29 cellular contexts compared by ENCODE assay signal in the genomic region with DNA sequence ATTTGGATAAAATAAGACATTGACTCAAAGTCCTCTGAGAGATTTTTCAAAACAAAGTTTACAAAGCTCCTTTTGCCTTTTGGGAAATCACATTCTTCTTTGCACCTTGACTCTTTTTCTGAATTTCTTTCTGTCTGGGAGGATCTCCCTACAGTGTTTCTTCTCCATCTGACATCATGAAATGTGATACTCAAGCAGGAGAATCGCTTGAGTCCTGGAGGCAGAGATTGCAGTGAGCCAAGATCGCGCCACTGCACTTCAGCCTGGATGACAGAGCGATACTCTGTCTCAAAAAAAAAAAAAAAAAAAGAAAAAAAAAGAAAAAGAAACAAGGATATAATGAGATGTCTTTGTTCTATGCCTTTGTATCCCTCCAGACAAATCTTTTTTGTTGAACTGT. TPM values are rescaled to one million over a fixed set of nuclear protein-coding genes. Genes with fewer than 3 reads are reported as not detected.
"Had no signal": no experiment of that assay in that cellular context is flagged by ENCODE, and none has a peak within 500 bp of the region (broad histone marks: within the 10 kb centered on the region; RNA-seq: fewer than 3 reads in every experiment).

No MANE protein-coding gene starts in this region.

- H3K36me3 Mint-ChIP-seq: activated naive CD8-positive, alpha-beta T cell treated with anti-CD3 and anti-CD28 coated beads, Interleukin-2, amount 10 ng/mL, durations not matched to agents 7 days and 5 days; brain; stimulated activated effector memory CD8-positive, alpha-beta T cell treated with anti-CD3 and anti-CD28 coated beads, Interleukin-12 subunit alpha, Interleukin-12 subunit beta, amount 100 ng/mL, for 72 hours had no signal

- ATAC-seq: esophagus mucosa; heart right ventricle; left lung; lower lobe of right lung; pancreas; psoas muscle; stimulated activated effector memory CD8-positive, alpha-beta T cell treated with anti-CD3 and anti-CD28 coated beads, Interleukin-12 subunit alpha, Interleukin-12 subunit beta, amount 100 ng/mL, for 72 hours; upper lobe of right lung had no signal

- H3K27me3 Mint-ChIP-seq: activated naive CD8-positive, alpha-beta T cell treated with anti-CD3 and anti-CD28 coated beads, Interleukin-2, amount 10 ng/mL, durations not matched to agents 7 days and 5 days; brain had no signal

- H3K27ac Mint-ChIP-seq: activated naive CD4-positive, alpha-beta T cell treated with anti-CD3 and anti-CD28 coated beads for 36 hours; activated naive CD8-positive, alpha-beta T cell treated with anti-CD3 and anti-CD28 coated beads, Interleukin-2, amount 10 ng/mL, durations not matched to agents 7 days and 5 days; activated T-helper 1 cell treated with anti-CD3 and anti-CD28 coated beads, Interleukin-12 subunit alpha, Interleukin-12 subunit beta, Interleukin-2, Interleukin-4 antibody, amounts not matched to agents 30 ng/mL and 10 ng/mL and 1 ng/mL, durations not matched to agents 14 hours and 24 hours and 36 hours; brain; nephron; stimulated activated effector memory CD8-positive, alpha-beta T cell treated with anti-CD3 and anti-CD28 coated beads, Interleukin-12 subunit alpha, Interleukin-12 subunit beta, amount 100 ng/mL, for 72 hours; stimulated activated naive CD8-positive, alpha-beta T cell treated with anti-CD3 and anti-CD28 coated beads, Interleukin-15, Interleukin-2, amounts not matched to agents 100 ng/mL and 50 ng/mL, for 24 hours had no signal

- H3K4me1 Mint-ChIP-seq: activated naive CD8-positive, alpha-beta T cell treated with anti-CD3 and anti-CD28 coated beads, Interleukin-2, amount 10 ng/mL, durations not matched to agents 7 days and 5 days; brain; nephron; stimulated activated effector memory CD8-positive, alpha-beta T cell treated with anti-CD3 and anti-CD28 coated beads, Interleukin-12 subunit alpha, Interleukin-12 subunit beta, amount 100 ng/mL, for 72 hours had no signal

- H3K4me3 Mint-ChIP-seq: activated naive CD4-positive, alpha-beta T cell treated with anti-CD3 and anti-CD28 coated beads for 36 hours; activated naive CD8-positive, alpha-beta T cell treated with anti-CD3 and anti-CD28 coated beads, Interleukin-2, amount 10 ng/mL, durations not matched to agents 7 days and 5 days; activated T-helper 1 cell treated with anti-CD3 and anti-CD28 coated beads, Interleukin-12 subunit alpha, Interleukin-12 subunit beta, Interleukin-2, Interleukin-4 antibody, amounts not matched to agents 30 ng/mL and 10 ng/mL and 1 ng/mL, durations not matched to agents 14 hours and 24 hours and 36 hours; brain; nephron; stimulated activated effector memory CD8-positive, alpha-beta T cell treated with anti-CD3 and anti-CD28 coated beads, Interleukin-12 subunit alpha, Interleukin-12 subunit beta, amount 100 ng/mL, for 72 hours; stimulated activated naive CD8-positive, alpha-beta T cell treated with anti-CD3 and anti-CD28 coated beads, Interleukin-15, Interleukin-2, amounts not matched to agents 100 ng/mL and 50 ng/mL, for 24 hours had no signal

- H3K9me3 Mint-ChIP-seq: activated naive CD4-positive, alpha-beta T cell treated with anti-CD3 and anti-CD28 coated beads for 36 hours; activated naive CD8-positive, alpha-beta T cell treated with anti-CD3 and anti-CD28 coated beads, Interleukin-2, amount 10 ng/mL, durations not matched to agents 7 days and 5 days; activated T-helper 1 cell treated with anti-CD3 and anti-CD28 coated beads, Interleukin-12 subunit alpha, Interleukin-12 subunit beta, Interleukin-2, Interleukin-4 antibody, amounts not matched to agents 30 ng/mL and 10 ng/mL and 1 ng/mL, durations not matched to agents 14 hours and 24 hours and 36 hours; brain; nephron; stimulated activated naive CD8-positive, alpha-beta T cell treated with anti-CD3 and anti-CD28 coated beads, Interleukin-15, Interleukin-2, amounts not matched to agents 100 ng/mL and 50 ng/mL, for 24 hours had no signal

- FAIRE-seq: endothelial cell of umbilical vein, pancreas, small intestine had no signal

- H3K4me3 ChIP-seq: ascending aorta, cardiac muscle cell, heart right ventricle, left lung, lower lobe of right lung, pancreas, psoas muscle, sigmoid colon, upper lobe of right lung had no signal

- DNase-seq: activated CD4-positive, alpha-beta T cell treated with anti-CD3 and anti-CD28 coated beads for 4 hours; activated CD4-positive, alpha-beta T cell treated with anti-CD3 and anti-CD28 coated beads, Interleukin-2, amount 50 U/mL, for 4 hours; activated CD4-positive, CD25-positive, alpha-beta regulatory T cell; activated effector memory CD4-positive, alpha-beta T cell treated with anti-CD3 and anti-CD28 coated beads, Interleukin-2, amount 50 U/mL, for 16 hours; activated naive CD4-positive, alpha-beta T cell treated with anti-CD3 and anti-CD28 coated beads for 36 hours; activated naive CD8-positive, alpha-beta T cell treated with anti-CD3 and anti-CD28 coated beads, Interleukin-2, amount 10 ng/mL, durations not matched to agents 7 days and 5 days; activated T-cell treated with anti-CD3 and anti-CD28 coated beads, Interleukin-2, amount 50 U/mL, for 1 hour; heart right ventricle; kidney glomerular epithelial cell; left lung; lower lobe of right lung; nucleus accumbens; pancreas; psoas muscle; sigmoid colon; small intestine; stimulated activated CD4-positive, alpha-beta T cell treated with anti-CD3 and anti-CD28 coated beads, Interleukin-4, amount 100 ng/mL, for 24 hours; T-helper 2 cell; upper lobe of right lung had no signal

RNA-seq across cellular contexts. Expression of a gene that starts 13.3 kb away (rescaled TPM):
- total RNA-seq: activated naive CD4-positive, alpha-beta T cell treated with anti-CD3 and anti-CD28 coated beads for 36 hours; activated naive CD8-positive, alpha-beta T cell treated with anti-CD3 and anti-CD28 coated beads, Interleukin-2, amount 10 ng/mL, durations not matched to agents 7 days and 5 days; activated T-helper 1 cell treated with anti-CD3 and anti-CD28 coated beads, Interleukin-12 subunit alpha, Interleukin-12 subunit beta, Interleukin-2, Interleukin-4 antibody, amounts not matched to agents 30 ng/mL and 10 ng/mL and 1 ng/mL, durations not matched to agents 14 hours and 24 hours and 36 hours; ascending aorta; cardiac muscle cell; endothelial cell of umbilical vein; esophagus mucosa; heart right ventricle; left lung; lower lobe of right lung; mucosa of gallbladder; psoas muscle; upper lobe of right lung had no signal
